12 cellular contexts compared by ENCODE assay signal in the genomic region with DNA sequence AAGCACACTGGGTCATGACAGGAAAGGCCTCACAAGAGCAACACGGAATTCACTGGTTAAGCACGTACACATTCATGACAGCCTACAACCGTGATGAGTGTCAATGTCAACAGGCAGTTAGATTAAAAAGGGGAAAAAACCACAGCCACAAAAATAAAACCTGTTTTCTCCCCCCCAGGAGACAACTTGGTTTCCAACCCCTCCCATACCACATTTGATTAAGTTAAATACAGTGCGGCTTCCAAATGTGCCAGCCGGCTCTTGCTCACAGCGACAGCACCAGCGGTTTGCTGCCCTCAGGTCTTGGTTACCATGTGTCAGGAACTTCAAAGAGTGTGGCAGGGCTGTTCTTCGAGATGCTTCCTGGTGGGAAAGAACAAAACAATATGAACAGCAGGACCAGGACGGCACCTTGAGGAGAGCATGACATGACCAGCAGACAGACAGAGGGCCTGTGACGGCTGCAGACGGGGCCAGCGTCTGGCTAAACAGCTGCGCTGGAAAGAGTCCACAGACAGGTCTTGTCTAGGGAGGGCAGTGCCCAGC.
DNase-seq lines count a peak whose midpoint lies in the region; ATAC-seq and TF ChIP-seq lines count a peak whose summit lies in the region.
"Had no signal": no experiment of that assay in that cellular context is flagged by ENCODE, and none has a peak within 500 bp of the region (broad histone marks: within the 10 kb centered on the region; RNA-seq: fewer than 3 reads in every experiment).

No MANE protein-coding gene starts in this region.

- H3K4me3 Mint-ChIP-seq in activated CD4-positive, alpha-beta T cell treated with anti-CD3 and anti-CD28 coated beads for 36 hours, result peak overlapping the region; percentile 18

- DNase-seq in activated CD4-positive, alpha-beta T cell treated with anti-CD3 and anti-CD28 coated beads for 36 hours, result peak; percentile 19
- DNase-seq in activated CD4-positive, alpha-beta T cell treated with anti-CD3 and anti-CD28 coated beads for 4 hours, result no peak
- DNase-seq in SHP77 (lab: John Stamatoyannopoulos, UW) (peak; percentile 4 to 42), pons (ENCODE audit: low spot score) (peak; percentile 43), omental fat pad (ENCODE audit: low spot score) (no peak), NCI-H446 treated with DMSO at 0.1 percent for 48 hours (lab: John Stamatoyannopoulos, UW) (no peak)
- DNase-seq in central memory CD4-positive, alpha-beta T cell, result peak; percentile 0
- DNase-seq: brain microvascular endothelial cell, heart right ventricle, left colon, MG63 had no signal

- peak overlapping the region; percentile 27 for H3K27ac Mint-ChIP-seq in activated CD4-positive, alpha-beta T cell treated with anti-CD3 and anti-CD28 coated beads for 36 hours

- ATAC-seq in activated CD4-positive, alpha-beta T cell treated with anti-CD3 and anti-CD28 coated beads for 36 hours, result peak; percentile 71
- ATAC-seq in omental fat pad (ENCODE audit: low FRiP score), result no peak
- ATAC-seq in HG03139 (IDR thresholded peaks at IDR 0.05; ENCODE audit: unreplicated experiment), result no peak
- ATAC-seq: left colon had no signal

- peaks cover 30% of the 10 kb centered on the region for H3K4me1 Mint-ChIP-seq in activated CD4-positive, alpha-beta T cell treated with anti-CD3 and anti-CD28 coated beads for 36 hours

- CTCF ChIA-PET in activated CD4-positive, alpha-beta T cell treated with anti-CD3 and anti-CD28 coated beads for 36 hours (lab: Charles Lee), result no interaction called here

- POLR2A ChIA-PET in activated CD4-positive, alpha-beta T cell treated with anti-CD3 and anti-CD28 coated beads for 36 hours (lab: Charles Lee), result no interaction called here

- TF ChIP-seq CTCF in omental fat pad (IDR thresholded peaks at IDR 0.05), result no peak

- H3K9me3 Mint-ChIP-seq in activated CD4-positive, alpha-beta T cell treated with anti-CD3 and anti-CD28 coated beads for 36 hours (ENCODE audit: low read depth), result no peaks in the 10 kb centered on the region

- peaks cover 25% of the 10 kb centered on the region for H3K36me3 Mint-ChIP-seq in activated CD4-positive, alpha-beta T cell treated with anti-CD3 and anti-CD28 coated beads for 36 hours (ENCODE audit: low read depth)

- intact Hi-C loops in activated CD4-positive, alpha-beta T cell treated with anti-CD3 and anti-CD28 coated beads for 36 hours (cut with DNase I, micrococcal nuclease), result no loop called here

- no peaks in the 10 kb centered on the region for H3K27me3 Mint-ChIP-seq in activated CD4-positive, alpha-beta T cell treated with anti-CD3 and anti-CD28 coated beads for 36 hours

Comparison
In these comparisons a context has a peak if more than half of its experiments do, and no peak if none do; other contexts are left out.
1. DNase-seq: peak in activated CD4-positive, alpha-beta T cell treated with anti-CD3 and anti-CD28 coated beads for 36 hours (single experiment), SHP77 (2 of 2), central memory CD4-positive, alpha-beta T cell (single experiment) and pons (single experiment); none in activated CD4-positive, alpha-beta T cell treated with anti-CD3 and anti-CD28 coated beads for 4 hours (0 of 2), omental fat pad (single experiment) and NCI-H446 treated with DMSO at 0.1 percent for 48 hours (single experiment).